In the genomic region with DNA sequence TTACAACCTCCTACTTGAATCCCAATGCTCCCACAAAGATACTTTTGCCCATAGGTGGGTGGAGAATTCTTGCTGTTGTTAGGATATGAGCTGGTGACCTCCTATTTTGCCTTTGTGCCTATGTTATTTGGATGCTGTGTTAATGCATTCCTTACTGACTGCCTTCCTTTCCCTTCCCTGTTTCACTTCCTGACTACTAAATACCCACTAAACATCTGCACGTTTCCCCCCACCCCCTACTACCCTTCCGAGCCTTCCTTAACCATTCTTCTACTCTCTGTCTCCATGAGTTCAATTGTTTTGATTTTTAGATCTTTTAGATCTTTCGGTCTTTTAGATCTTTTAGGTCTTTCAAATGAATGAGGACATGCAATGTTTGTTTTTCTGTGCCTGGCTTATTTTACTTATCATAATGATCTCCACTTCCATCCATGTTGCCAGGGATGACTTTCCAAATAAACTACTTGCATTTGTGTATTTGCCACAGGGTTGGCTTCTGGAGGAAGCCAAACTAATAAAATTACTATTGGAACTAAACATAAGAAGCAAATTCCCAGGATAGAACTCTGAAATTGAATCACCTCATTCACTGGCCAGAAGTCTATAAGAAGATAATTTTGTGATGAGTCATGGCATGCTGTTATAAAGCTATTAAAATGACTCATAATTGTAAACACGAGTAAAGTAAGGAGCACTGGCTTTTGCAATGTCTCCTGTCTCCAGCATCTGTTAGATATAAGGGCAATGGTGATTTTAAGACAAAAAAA, we compare ENCODE assay signal across 1 cellular context.
TF ChIP-seq lines count a peak whose summit lies in the region.

No MANE protein-coding gene starts in this region.

TF ChIP-seq in GM23338, 12 proteins besides CTCF, POLR2A, EP300 and RAD21 (continued from another document):
- TF ChIP-seq CREB1 (CRISPR knock-in tag; IDR thresholded peaks at IDR 0.05; ENCODE audit: low read depth) = no peak
- TF ChIP-seq, protein P1, sequence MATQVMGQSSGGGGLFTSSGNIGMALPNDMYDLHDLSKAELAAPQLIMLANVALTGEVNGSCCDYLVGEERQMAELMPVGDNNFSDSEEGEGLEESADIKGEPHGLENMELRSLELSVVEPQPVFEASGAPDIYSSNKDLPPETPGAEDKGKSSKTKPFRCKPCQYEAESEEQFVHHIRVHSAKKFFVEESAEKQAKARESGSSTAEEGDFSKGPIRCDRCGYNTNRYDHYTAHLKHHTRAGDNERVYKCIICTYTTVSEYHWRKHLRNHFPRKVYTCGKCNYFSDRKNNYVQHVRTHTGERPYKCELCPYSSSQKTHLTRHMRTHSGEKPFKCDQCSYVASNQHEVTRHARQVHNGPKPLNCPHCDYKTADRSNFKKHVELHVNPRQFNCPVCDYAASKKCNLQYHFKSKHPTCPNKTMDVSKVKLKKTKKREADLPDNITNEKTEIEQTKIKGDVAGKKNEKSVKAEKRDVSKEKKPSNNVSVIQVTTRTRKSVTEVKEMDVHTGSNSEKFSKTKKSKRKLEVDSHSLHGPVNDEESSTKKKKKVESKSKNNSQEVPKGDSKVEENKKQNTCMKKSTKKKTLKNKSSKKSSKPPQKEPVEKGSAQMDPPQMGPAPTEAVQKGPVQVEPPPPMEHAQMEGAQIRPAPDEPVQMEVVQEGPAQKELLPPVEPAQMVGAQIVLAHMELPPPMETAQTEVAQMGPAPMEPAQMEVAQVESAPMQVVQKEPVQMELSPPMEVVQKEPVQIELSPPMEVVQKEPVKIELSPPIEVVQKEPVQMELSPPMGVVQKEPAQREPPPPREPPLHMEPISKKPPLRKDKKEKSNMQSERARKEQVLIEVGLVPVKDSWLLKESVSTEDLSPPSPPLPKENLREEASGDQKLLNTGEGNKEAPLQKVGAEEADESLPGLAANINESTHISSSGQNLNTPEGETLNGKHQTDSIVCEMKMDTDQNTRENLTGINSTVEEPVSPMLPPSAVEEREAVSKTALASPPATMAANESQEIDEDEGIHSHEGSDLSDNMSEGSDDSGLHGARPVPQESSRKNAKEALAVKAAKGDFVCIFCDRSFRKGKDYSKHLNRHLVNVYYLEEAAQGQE (IDR thresholded peaks at IDR 0.05; ENCODE audit: unreplicated experiment) = no peak
- no peak for TF ChIP-seq POLR2AphosphoS5 (IDR thresholded peaks at IDR 0.05; ENCODE audit: low read depth)
- no peak for TF ChIP-seq STAT1 (IDR thresholded peaks at IDR 0.05; ENCODE audit: unreplicated experiment)
- no peak for TF ChIP-seq ZNF462 (CRISPR knock-in tag; IDR thresholded peaks at IDR 0.05)
- TF ChIP-seq ZNF331 (CRISPR knock-in tag; IDR thresholded peaks at IDR 0.05; ENCODE audit: low read depth) = no peak
